In the genomic region with DNA sequence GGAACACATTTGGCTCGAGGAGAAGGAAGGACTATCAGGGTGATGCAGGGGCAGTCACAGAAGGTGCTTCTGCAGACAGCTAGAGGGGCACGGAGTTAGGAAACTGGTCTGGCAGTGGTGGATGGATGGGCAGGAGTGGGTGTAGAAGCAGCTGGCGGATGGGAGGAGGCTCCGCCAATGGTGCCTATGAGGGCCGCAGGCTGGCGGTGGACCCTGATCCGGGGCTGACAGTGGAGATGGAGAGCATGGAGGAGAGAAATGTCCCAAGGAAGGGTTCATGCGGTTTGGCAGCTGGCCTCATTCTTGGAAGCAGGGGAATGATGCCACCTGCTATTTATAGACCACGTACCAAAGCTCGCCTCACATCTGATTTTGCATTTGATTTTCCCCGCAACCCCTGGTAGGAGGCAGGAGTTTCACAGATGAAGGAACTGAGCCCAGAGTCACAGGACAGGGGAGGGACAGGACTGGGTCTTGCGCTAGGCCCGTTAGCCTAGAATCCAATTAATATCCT, we compare ENCODE assay signal across 22 cellular contexts.
DNase-seq lines count a peak whose midpoint lies in the region; ATAC-seq and TF ChIP-seq lines count a peak whose summit lies in the region.
"Had no signal": no experiment of that assay in that cellular context is flagged by ENCODE, and none has a peak within 500 bp of the region (broad histone marks: within the 10 kb centered on the region; RNA-seq: fewer than 3 reads in every experiment).

No MANE protein-coding gene starts in this region.

- peaks cover 0 to 25% (median 0%) of the 10 kb centered on the region in 11 experiments; a peak in 2 of 22 replicates for H4K20me1 ChIP-seq in BLaER1 treated with 17β-estradiol and CSF1 and Interleukin-3, amounts not matched to agents 10 nM and 100 nM

- no peak for DNase-seq in Caco-2
- no peak for DNase-seq in endothelial cell (ENCODE audit: low spot score)
- peak; percentile 49 to 63 for DNase-seq in gastrocnemius medialis
- no peak for DNase-seq in medulla oblongata (ENCODE audit: extremely low spot score)
- no peak for DNase-seq in activated CD8-positive, alpha-beta memory T cell treated with anti-CD3 and anti-CD28 coated beads, Interleukin-2, amount 50 U/mL, for 48 hours
- no peak for DNase-seq in AG20443 (ENCODE audit: low spot score)
- DNase-seq: brain microvascular endothelial cell; COR-L47; DMS79; HFFc6; kidney; NCI-H1048; NCI-H187; NCI-H526; stimulated activated CD4-positive, alpha-beta T cell treated with anti-CD3 and anti-CD28 coated beads, Interleukin-4, amount 100 ng/mL, for 1 hour; stimulated activated naive CD8-positive, alpha-beta T cell treated with anti-CD3 and anti-CD28 coated beads, Interleukin-15, Interleukin-2, amounts not matched to agents 100 U/mL and 50 U/mL, for 24 hours; thyroid gland had no signal

- H3K9ac ChIP-seq in BLaER1 treated with 17β-estradiol and CSF1 and Interleukin-3, amounts not matched to agents 10 nM and 100 nM: peak overlapping the region in 3 of 11 experiments; percentile 6 to 43 (median 20); a peak in 1 of 22 replicates

- peak overlapping the region in 6 of 11 experiments; percentile 2 to 63 (median 50); a peak in 10 of 22 replicates for H3K27ac ChIP-seq in BLaER1 treated with 17β-estradiol and CSF1 and Interleukin-3, amounts not matched to agents 10 nM and 100 nM
- H3K27ac ChIP-seq in gastrocnemius medialis: peak overlapping the region; percentile 25 to 56 (median 52)
- H3K27ac ChIP-seq: brain microvascular endothelial cell, neutrophil had no signal

- intact Hi-C loops in Caco-2 (cut with micrococcal nuclease; ENCODE audit: unreplicated experiment) (loop anchor here (5.0 kb wide), 2 partner anchors 118 to 138 kb away; no protein-coding TSS in a partner anchor), gastrocnemius medialis (cut with DNase I; ENCODE audit: low total_unique reads) (loop anchor here (2.0 to 10.0 kb wide), 4 partner anchors 59 to 735 kb away; no protein-coding TSS in a partner anchor)

- H3K4me1 ChIP-seq in BLaER1 treated with 17β-estradiol and CSF1 and Interleukin-3, amounts not matched to agents 10 nM and 100 nM: peaks cover 15 to 60% (median 50%) of the 10 kb centered on the region in 10 experiments
- peaks cover 5% of the 10 kb centered on the region for H3K4me1 ChIP-seq in Caco-2
- H3K4me1 ChIP-seq in gastrocnemius medialis: peaks cover 39 to 50% of the 10 kb centered on the region in 2 donors

- peak overlapping the region in 9 of 11 experiments; percentile 36 to 85 (median 74); a peak in 18 of 22 replicates for H3K4me2 ChIP-seq in BLaER1 treated with 17β-estradiol and CSF1 and Interleukin-3, amounts not matched to agents 10 nM and 100 nM
- H3K4me2 ChIP-seq: smooth muscle cell had no signal

- POLR2A ChIA-PET in Caco-2 (lab: Charles Lee): no interaction called here

- no peaks in the 10 kb centered on the region for H3K9me3 Mint-ChIP-seq in Caco-2 (ENCODE audit: unreplicated experiment)
- no peaks in the 10 kb centered on the region for H3K9me3 Mint-ChIP-seq in endothelial cell (ENCODE audit: unreplicated experiment)
- H3K9me3 Mint-ChIP-seq: dendritic cell treated with granulocyte-macrophage colony-stimulating factor and Interleukin-4, amounts not matched to agents 40 ng/mL and 50 ng/mL, for 4 days; HFFc6 had no signal

- peaks cover 47 to 73% (median 59%) of the 10 kb centered on the region in 11 experiments for H3K36me3 ChIP-seq in BLaER1 treated with 17β-estradiol and CSF1 and Interleukin-3, amounts not matched to agents 10 nM and 100 nM
- H3K36me3 ChIP-seq in Caco-2 (ENCODE audit: control insufficient read depth, insufficient read depth, low read length): peaks cover 1% of the 10 kb centered on the region; the same call in 1 of the 2 replicates
- no peaks in the 10 kb centered on the region for H3K36me3 ChIP-seq in gastrocnemius medialis
- H3K36me3 ChIP-seq: brain microvascular endothelial cell, thyroid gland had no signal

- no peaks in the 10 kb centered on the region for H3K36me3 Mint-ChIP-seq in Caco-2 (ENCODE audit: insufficient read depth, unreplicated experiment)
- H3K36me3 Mint-ChIP-seq in endothelial cell (ENCODE audit: low read depth, unreplicated experiment): peaks cover 11% of the 10 kb centered on the region

- H3K4me1 Mint-ChIP-seq in Caco-2 (ENCODE audit: low read depth, unreplicated experiment): no peaks in the 10 kb centered on the region
- H3K4me1 Mint-ChIP-seq in endothelial cell (ENCODE audit: unreplicated experiment): peaks cover 15% of the 10 kb centered on the region

- TF ChIP-seq POLR2A in gastrocnemius medialis (IDR thresholded peaks at IDR 0.05): no peak

- peak; percentile 73 to 82 for ATAC-seq in gastrocnemius medialis
- ATAC-seq: stimulated activated naive CD8-positive, alpha-beta T cell treated with anti-CD3 and anti-CD28 coated beads, Interleukin-15, Interleukin-2, amounts not matched to agents 100 U/mL and 50 U/mL, for 24 hours had no signal

- H3K27me3 ChIP-seq in BLaER1 treated with 17β-estradiol and CSF1 and Interleukin-3, amounts not matched to agents 10 nM and 100 nM: no peaks in the 10 kb centered on the region
- no peaks in the 10 kb centered on the region for H3K27me3 ChIP-seq in Caco-2 (replicated peaks; ENCODE audit: control insufficient read depth, insufficient read depth, low read length)
- no peaks in the 10 kb centered on the region for H3K27me3 ChIP-seq in gastrocnemius medialis
- H3K27me3 ChIP-seq: brain microvascular endothelial cell, neutrophil, thyroid gland had no signal

- CTCF ChIA-PET in Caco-2 (lab: Charles Lee): no interaction called here

- peaks cover 0 to 14% (median 0%) of the 10 kb centered on the region in 11 experiments; a peak in 1 of 22 replicates for H3K9me3 ChIP-seq in BLaER1 treated with 17β-estradiol and CSF1 and Interleukin-3, amounts not matched to agents 10 nM and 100 nM (replicated peaks in 1 of 11)
- no peaks in the 10 kb centered on the region for H3K9me3 ChIP-seq in Caco-2
- no peaks in the 10 kb centered on the region for H3K9me3 ChIP-seq in gastrocnemius medialis
- H3K9me3 ChIP-seq: neutrophil, thyroid gland had no signal

- no peak for TF ChIP-seq CTCF in Caco-2 (IDR thresholded peaks at IDR 0.05; ENCODE audit: insufficient read depth in 1 of 2, low read depth in 1 of 2, low read length in 1 of 2, severe bottlenecking in 1 of 2, unreplicated experiment in 1 of 2)
- no peak for TF ChIP-seq CTCF in endothelial cell (IDR thresholded peaks at IDR 0.05; ENCODE audit: unreplicated experiment)
- no peak for TF ChIP-seq CTCF in gastrocnemius medialis (IDR thresholded peaks at IDR 0.05 in 4 of 5, conservative IDR thresholded peaks at IDR 0.05 in 1 of 5)

- BruUV-seq in Caco-2 (replicated peaks; lab: Mats Ljungman, UMichigan): no TSS peak

- H3K27me3 Mint-ChIP-seq in Caco-2 (ENCODE audit: insufficient read depth, unreplicated experiment) (no peaks in the 10 kb centered on the region), endothelial cell (ENCODE audit: unreplicated experiment) (peaks cover 3% of the 10 kb centered on the region)
- H3K27me3 Mint-ChIP-seq: dendritic cell treated with granulocyte-macrophage colony-stimulating factor and Interleukin-4, amounts not matched to agents 40 ng/mL and 50 ng/mL, for 4 days had no signal

- H3K27ac Mint-ChIP-seq in Caco-2 (ENCODE audit: unreplicated experiment) (peak overlapping the region; percentile 14), endothelial cell (ENCODE audit: unreplicated experiment) (no peak overlapping the region)
- H3K27ac Mint-ChIP-seq: dendritic cell treated with granulocyte-macrophage colony-stimulating factor and Interleukin-4, amounts not matched to agents 40 ng/mL and 50 ng/mL, for 4 days; HFFc6 had no signal

- H3K4me3 Mint-ChIP-seq in Caco-2 (ENCODE audit: unreplicated experiment): no peak overlapping the region
- H3K4me3 Mint-ChIP-seq in endothelial cell (ENCODE audit: unreplicated experiment): peak overlapping the region; percentile 22
- H3K4me3 Mint-ChIP-seq: dendritic cell treated with granulocyte-macrophage colony-stimulating factor and Interleukin-4, amounts not matched to agents 40 ng/mL and 50 ng/mL, for 4 days; HFFc6 had no signal

- in situ Hi-C loops in gastrocnemius medialis (cut with MboI; ENCODE audit: low sequenced_read_pairs in 4 of 4): loop anchor here (5.0 to 10.0 kb wide), 5 partner anchors 55 to 735 kb away; a partner anchor contains a TSS

- H3K4me3 ChIP-seq in BLaER1 treated with 17β-estradiol and CSF1 and Interleukin-3, amounts not matched to agents 10 nM and 100 nM: no peak overlapping the region
- H3K4me3 ChIP-seq in Caco-2 (ENCODE audit: low read depth, low read length) (no peak overlapping the region), gastrocnemius medialis (no peak overlapping the region)
- H3K4me3 ChIP-seq: lung, smooth muscle cell, thyroid gland had no signal

Comparison
In these comparisons a context has a peak if more than half of its experiments do, and no peak if none do; other contexts are left out.
1. DNase-seq: peak in gastrocnemius medialis (2 of 2); none in Caco-2 (0 of 2), endothelial cell (single experiment), medulla oblongata (single experiment), activated CD8-positive, alpha-beta memory T cell treated with anti-CD3 and anti-CD28 coated beads, Interleukin-2, amount 50 U/mL, for 48 hours (single experiment) and AG20443 (single experiment).